ENCODE assay signal across 7 cellular contexts in genomic region chr1:121052081-121052660, GRCh38.
A peak's percentile ranks its signal among the peaks of the same experiment; 100 is the strongest.
DNase-seq lines count a peak whose midpoint lies in the region; ATAC-seq and TF ChIP-seq lines count a peak whose summit lies in the region.
"Not testable (repeated sequence)": the region's sequence is repeated elsewhere in the genome, so short reads cannot be mapped to it uniquely, and the experiment has no call there.

No MANE protein-coding gene starts in this region.

- H3K9me3 Mint-ChIP-seq in GM23338; activated CD4-positive, alpha-beta T cell treated with anti-CD3 and anti-CD28 coated beads for 36 hours (ENCODE audit: low read depth); activated naive CD4-positive, alpha-beta T cell treated with anti-CD3 and anti-CD28 coated beads, Interleukin-2, amount 10 ng/mL, durations not matched to agents 7 days and 5 days; endothelial cell (ENCODE audit: unreplicated experiment); naive thymus-derived CD8-positive, alpha-beta T cell: not testable (repeated sequence)

- H3K27ac Mint-ChIP-seq in GM23338; activated CD4-positive, alpha-beta T cell treated with anti-CD3 and anti-CD28 coated beads for 36 hours; activated naive CD4-positive, alpha-beta T cell treated with anti-CD3 and anti-CD28 coated beads, Interleukin-2, amount 10 ng/mL, durations not matched to agents 7 days and 5 days; endothelial cell (ENCODE audit: unreplicated experiment); naive thymus-derived CD8-positive, alpha-beta T cell: not testable (repeated sequence)

- H3K9me2 ChIP-seq in GM23338 (ENCODE audit: insufficient read depth): not testable (repeated sequence)

- intact Hi-C loops in activated CD4-positive, alpha-beta T cell treated with anti-CD3 and anti-CD28 coated beads for 36 hours (cut with DNase I, micrococcal nuclease): not testable (repeated sequence)

- H3K4me1 ChIP-seq in GM23338 (ENCODE audit: insufficient read depth); iPS-20b (ENCODE audit: insufficient read depth, low read length): not testable (repeated sequence)

- H3K27me3 ChIP-seq in GM23338 (ENCODE audit: insufficient read depth) (peaks cover 40% of the 10 kb centered on the region), iPS-20b (ENCODE audit: insufficient read depth, low read length) (peaks cover 29% of the 10 kb centered on the region)

- not testable (repeated sequence) for H3K36me3 ChIP-seq in GM23338 (ENCODE audit: insufficient read depth); iPS-20b (ENCODE audit: insufficient read depth, low read depth, low read length)

- not testable (repeated sequence) for H2AFZ ChIP-seq in GM23338

- H3K9ac ChIP-seq in iPS-20b (ENCODE audit: low read depth, low read length): peak overlapping the region; percentile 26; the same call in 1 of the 2 replicates

- not testable (repeated sequence) for H3F3A ChIP-seq in GM23338 (replicated peaks; ENCODE audit: low read depth)

- H3K79me2 ChIP-seq in GM23338 (replicated peaks; ENCODE audit: insufficient read depth): not testable (repeated sequence)

- not testable (repeated sequence) for H3K27ac ChIP-seq in GM23338 (ENCODE audit: low read depth); iPS-20b (ENCODE audit: low read length)

- H3K36me3 Mint-ChIP-seq in GM23338 (ENCODE audit: low read depth); activated CD4-positive, alpha-beta T cell treated with anti-CD3 and anti-CD28 coated beads for 36 hours (ENCODE audit: low read depth); activated naive CD4-positive, alpha-beta T cell treated with anti-CD3 and anti-CD28 coated beads, Interleukin-2, amount 10 ng/mL, durations not matched to agents 7 days and 5 days; endothelial cell (ENCODE audit: low read depth, unreplicated experiment); naive thymus-derived CD8-positive, alpha-beta T cell: not testable (repeated sequence)

- POLR2A ChIA-PET in activated CD4-positive, alpha-beta T cell treated with anti-CD3 and anti-CD28 coated beads for 36 hours (lab: Charles Lee); naive thymus-derived CD8-positive, alpha-beta T cell (lab: Charles Lee): not testable (repeated sequence)

- peak overlapping the region; percentile 79 for H3K4me2 ChIP-seq in GM23338

- H3K4me1 Mint-ChIP-seq in GM23338: peaks cover 19% of the 10 kb centered on the region
- not testable (repeated sequence) for H3K4me1 Mint-ChIP-seq in activated CD4-positive, alpha-beta T cell treated with anti-CD3 and anti-CD28 coated beads for 36 hours; endothelial cell (ENCODE audit: unreplicated experiment)
- peaks cover 12% of the 10 kb centered on the region for H3K4me1 Mint-ChIP-seq in activated naive CD4-positive, alpha-beta T cell treated with anti-CD3 and anti-CD28 coated beads, Interleukin-2, amount 10 ng/mL, durations not matched to agents 7 days and 5 days
- H3K4me1 Mint-ChIP-seq in naive thymus-derived CD8-positive, alpha-beta T cell: peaks cover 3 to 11% (median 7%) of the 10 kb centered on the region in 4 donors

- H3K4me3 ChIP-seq in GM23338: peak overlapping the region; percentile 55
- peak overlapping the region; percentile 48; the same call in 1 of the 2 replicates for H3K4me3 ChIP-seq in iPS-20b (ENCODE audit: low read length)

- peak; percentile 46 for DNase-seq in GM23338 (ENCODE audit: low spot score)
- DNase-seq in activated CD4-positive, alpha-beta T cell treated with anti-CD3 and anti-CD28 coated beads for 36 hours: peak; percentile 9
- DNase-seq in activated naive CD4-positive, alpha-beta T cell treated with anti-CD3 and anti-CD28 coated beads, Interleukin-2, amount 10 ng/mL, durations not matched to agents 7 days and 5 days; endothelial cell (ENCODE audit: low spot score): not testable (repeated sequence)
- peak in 1 of 10 donors; percentile 5 for DNase-seq in naive thymus-derived CD8-positive, alpha-beta T cell
- peak; percentile 26 for DNase-seq in stimulated activated CD8-positive, alpha-beta memory T cell treated with anti-CD3 and anti-CD28 coated beads, Interleukin-4, amount 100 ng/mL, for 48 hours

- peak overlapping the region; percentile 73 for H3K4me3 Mint-ChIP-seq in GM23338
- peak overlapping the region; percentile 35 for H3K4me3 Mint-ChIP-seq in activated CD4-positive, alpha-beta T cell treated with anti-CD3 and anti-CD28 coated beads for 36 hours
- peak overlapping the region; percentile 23 for H3K4me3 Mint-ChIP-seq in activated naive CD4-positive, alpha-beta T cell treated with anti-CD3 and anti-CD28 coated beads, Interleukin-2, amount 10 ng/mL, durations not matched to agents 7 days and 5 days
- peak overlapping the region; percentile 54 for H3K4me3 Mint-ChIP-seq in endothelial cell (ENCODE audit: unreplicated experiment)
- H3K4me3 Mint-ChIP-seq in naive thymus-derived CD8-positive, alpha-beta T cell: peak overlapping the region; percentile 28 to 70 (median 57)

- TF ChIP-seq CTCF in GM23338 (conservative IDR thresholded peaks at IDR 0.05; ENCODE audit: low read depth in 2 of 2); endothelial cell (IDR thresholded peaks at IDR 0.05; ENCODE audit: unreplicated experiment): not testable (repeated sequence)

- H3K9me3 ChIP-seq in iPS-20b (ENCODE audit: insufficient read depth, low read depth, low read length): not testable (repeated sequence)

- CTCF ChIA-PET in activated CD4-positive, alpha-beta T cell treated with anti-CD3 and anti-CD28 coated beads for 36 hours (lab: Charles Lee); activated naive CD4-positive, alpha-beta T cell treated with anti-CD3 and anti-CD28 coated beads, Interleukin-2, amount 10 ng/mL, durations not matched to agents 7 days and 5 days (lab: Charles Lee): not testable (repeated sequence)

- not testable (repeated sequence) for H4K20me1 ChIP-seq in GM23338 (replicated peaks; ENCODE audit: insufficient read depth)

- peaks cover 14% of the 10 kb centered on the region for H3K27me3 Mint-ChIP-seq in GM23338 (ENCODE audit: insufficient read depth, low read depth, poor library complexity)
- peaks cover 18% of the 10 kb centered on the region for H3K27me3 Mint-ChIP-seq in activated CD4-positive, alpha-beta T cell treated with anti-CD3 and anti-CD28 coated beads for 36 hours
- H3K27me3 Mint-ChIP-seq in activated naive CD4-positive, alpha-beta T cell treated with anti-CD3 and anti-CD28 coated beads, Interleukin-2, amount 10 ng/mL, durations not matched to agents 7 days and 5 days: peaks cover 13% of the 10 kb centered on the region
- not testable (repeated sequence) for H3K27me3 Mint-ChIP-seq in endothelial cell (ENCODE audit: unreplicated experiment)
- peaks cover 0 to 17% (median 10%) of the 10 kb centered on the region in 5 donors for H3K27me3 Mint-ChIP-seq in naive thymus-derived CD8-positive, alpha-beta T cell

- ATAC-seq in GM23338: peak; percentile 73
- ATAC-seq in activated CD4-positive, alpha-beta T cell treated with anti-CD3 and anti-CD28 coated beads for 36 hours: not testable (repeated sequence)
- ATAC-seq in naive thymus-derived CD8-positive, alpha-beta T cell: peak; percentile 65 to 72

Comparison
In these comparisons a context has a peak if more than half of its experiments do, and no peak if none do; other contexts are left out.
1. H3K4me3 Mint-ChIP-seq: peak in every context shown above with its lines; median percentile 73 in GM23338; 57 in naive thymus-derived CD8-positive, alpha-beta T cell; 54 in endothelial cell; 35 in activated CD4-positive, alpha-beta T cell treated with anti-CD3 and anti-CD28 coated beads for 36 hours; 23 in activated naive CD4-positive, alpha-beta T cell treated with anti-CD3 and anti-CD28 coated beads, Interleukin-2, amount 10 ng/mL, durations not matched to agents 7 days and 5 days.